In the genomic region with DNA sequence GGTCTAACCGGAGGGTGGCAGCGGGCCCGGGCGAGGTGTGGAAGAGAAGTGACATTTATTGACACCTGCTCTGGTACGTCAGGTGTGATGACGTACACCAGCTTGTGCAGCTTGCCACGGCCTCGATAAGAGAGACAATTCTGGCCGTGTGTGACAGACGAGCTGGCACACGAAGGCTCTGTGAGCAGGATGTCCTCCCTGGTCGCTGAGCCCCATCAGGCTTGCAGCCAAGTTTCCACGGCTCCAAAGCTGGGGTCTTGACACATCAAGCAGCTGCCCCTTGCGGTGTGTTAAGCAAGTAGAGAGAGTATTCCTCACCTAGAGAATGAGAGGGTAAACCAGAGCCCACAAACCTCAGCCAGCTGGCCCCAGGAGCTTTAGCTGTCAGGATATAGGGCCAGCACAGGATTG, we compare ENCODE assay signal across 8 cellular contexts. TPM values are rescaled to one million over a fixed set of nuclear protein-coding genes. Genes with fewer than 3 reads are reported as not detected.
DNase-seq lines count a peak whose midpoint lies in the region; ATAC-seq, FAIRE-seq and TF ChIP-seq lines count a peak whose summit lies in the region.

No MANE protein-coding gene starts in this region.

- no peak for FAIRE-seq in D721Med (lab: Jason Lieb, UNC)

- no peak overlapping the region for H3K4me3 ChIP-seq in gastroesophageal sphincter

- peak overlapping the region in 3 of 4 donors; percentile 41 to 61 (median 54) for H3K27ac ChIP-seq in gastroesophageal sphincter

- no peaks in the 10 kb centered on the region for H3K27me3 ChIP-seq in gastroesophageal sphincter

- no peak for TF ChIP-seq POLR2A in gastroesophageal sphincter (IDR thresholded peaks at IDR 0.05)

- peak; percentile 4 for ATAC-seq in gastroesophageal sphincter
- ATAC-seq in HG03175 (IDR thresholded peaks at IDR 0.05; ENCODE audit: unreplicated experiment) = no peak
- no peak for ATAC-seq in HG03432 (IDR thresholded peaks at IDR 0.05; ENCODE audit: unreplicated experiment)
- ATAC-seq in HG02678 (IDR thresholded peaks at IDR 0.05; ENCODE audit: unreplicated experiment) = no peak

- 20% methylated on average over 2 of the region's 14 CpGs; no CpG with 5 or more reads in 1 of the 2 donors for WGBS in gastroesophageal sphincter (ENCODE audit: low coverage in 1 of 2), 2 donors

- peak; percentile 51 for DNase-seq in NCI-H2107 treated with DMSO at 0.1 percent for 48 hours (lab: John Stamatoyannopoulos, UW; ENCODE audit: unreplicated experiment)
- DNase-seq in activated CD8-positive, alpha-beta memory T cell treated with anti-CD3 and anti-CD28 coated beads, Interleukin-2, amount 50 U/mL, for 24 hours (ENCODE audit: extremely low read depth) = peak; percentile 44
- peak; percentile 45 for DNase-seq in stimulated activated CD4-positive, alpha-beta T cell treated with anti-CD3 and anti-CD28 coated beads, Interleukin-4, amount 100 ng/mL, for 1 hour
- DNase-seq in D721Med (ENCODE audit: insufficient read length, low spot score) = no peak

- H3K9me3 ChIP-seq in gastroesophageal sphincter = no peaks in the 10 kb centered on the region

- H3K36me3 ChIP-seq in gastroesophageal sphincter = no peaks in the 10 kb centered on the region

- TF ChIP-seq EP300 in gastroesophageal sphincter (IDR thresholded peaks at IDR 0.05) = no peak

- TF ChIP-seq CTCF in gastroesophageal sphincter (IDR thresholded peaks at IDR 0.05) (peak in 1 of 4 experiments; percentile 31), D721Med (IDR thresholded peaks at IDR 0.05; ENCODE audit: insufficient read depth, missing control alignments) (no peak)

- H3K4me1 ChIP-seq in gastroesophageal sphincter = peaks cover 5 to 40% (median 24%) of the 10 kb centered on the region in 3 donors

RNA-seq across cellular contexts. Expression of gene TOGARAM2, which starts 30.6 kb away (rescaled TPM):
- total RNA-seq in gastroesophageal sphincter = 1 to 10 TPM; 1.5 to 3.8 (median 1.9) TPM
